ENCODE assay signal across 10 cellular contexts in genomic region chr15:45129651-45130129, GRCh38. TPM values are rescaled to one million over a fixed set of nuclear protein-coding genes. Genes with fewer than 3 reads are reported as not detected.
DNase-seq lines count a peak whose midpoint lies in the region; ATAC-seq and TF ChIP-seq lines count a peak whose summit lies in the region.
"Had no signal": no experiment of that assay in that cellular context is flagged by ENCODE, and none has a peak within 500 bp of the region (broad histone marks: within the 10 kb centered on the region; RNA-seq: fewer than 3 reads in every experiment).

Gene DUOX1, plus strand, starts transcription at chr15:45129994. Its CDS starts 1,973 bp downstream, at chr15:45131967.
Gene DUOXA1, minus strand, starts transcription at chr15:45129879. Its CDS starts 6,865 bp downstream, at chr15:45123014.

- H3K36me3 Mint-ChIP-seq in T-helper 17 cell (ENCODE audit: low read depth) (peaks cover 17% of the 10 kb centered on the region), natural killer cell (no peaks in the 10 kb centered on the region)

- no peak for TF ChIP-seq CTCF in A673 (conservative IDR thresholded peaks at IDR 0.05; ENCODE audit: low read depth, low read length)
- TF ChIP-seq CTCF in natural killer cell (IDR thresholded peaks at IDR 0.05), result no peak
- TF ChIP-seq CTCF in GM20000 (IDR thresholded peaks at IDR 0.05; ENCODE audit: extremely low read depth, missing control alignments), result no peak

- no peaks in the 10 kb centered on the region for H3K9me3 Mint-ChIP-seq in natural killer cell

- ATAC-seq in T-helper 17 cell, result peak; percentile 70
- ATAC-seq in natural killer cell, result peak in 2 of 3 donors; percentile 53 to 70

- peaks cover 83% of the 10 kb centered on the region for H3K27me3 Mint-ChIP-seq in T-helper 17 cell
- H3K27me3 Mint-ChIP-seq in natural killer cell (ENCODE audit: low read depth in 2 of 2), result peaks cover 61 to 79% of the 10 kb centered on the region in 2 donors

- intact Hi-C loops in A673 (cut with micrococcal nuclease; ENCODE audit: unreplicated experiment) (no loop called here), natural killer cell (cut with micrococcal nuclease) (no loop called here)

- no peak for DNase-seq in A673 (ENCODE audit: low spot score)
- DNase-seq in T-helper 17 cell, result no peak
- DNase-seq in epithelial cell of prostate (ENCODE audit: low read depth, low spot score), result no peak
- no peak for DNase-seq in natural killer cell
- no peak for DNase-seq in DMS153 (lab: John Stamatoyannopoulos, UW)
- DNase-seq in NCI-H1930 (lab: John Stamatoyannopoulos, UW), result no peak
- no peak for DNase-seq in GM20000 (ENCODE audit: low spot score)
- no peak for DNase-seq in middle frontal gyrus (ENCODE audit: extremely low spot score, low spot score)
- DNase-seq: effector CD8-positive, alpha-beta T cell had no signal

- POLR2A ChIA-PET in A673 (lab: Charles Lee; ENCODE audit: low non-redundant PET), result no interaction called here

- no peaks in the 10 kb centered on the region for H3K27me3 ChIP-seq in A673 (replicated peaks; ENCODE audit: insufficient read depth, low read depth, low read length, poor library complexity)

- no peak within 1 kb of the TSS for H3K27ac ChIP-seq in A673 (ENCODE audit: low read depth, low read length, poor library complexity, severe bottlenecking)
- H3K27ac ChIP-seq in epithelial cell of prostate, result peak within 1 kb of the TSS; percentile 69
- H3K27ac ChIP-seq: SK-N-MC had no signal

- H3K4me3 ChIP-seq in A673 (ENCODE audit: low read depth, low read length, poor library complexity, severe bottlenecking), result peak within 1 kb of the TSS; percentile 26
- H3K4me3 ChIP-seq: SK-N-MC had no signal

- H3K4me1 ChIP-seq in A673 (ENCODE audit: insufficient read depth, low read length, poor library complexity, severe bottlenecking), result no peaks in the 10 kb centered on the region

- H3K9me3 ChIP-seq in A673 (ENCODE audit: low read depth, low read length, poor library complexity, severe bottlenecking), result no peaks in the 10 kb centered on the region
- no peaks in the 10 kb centered on the region for H3K9me3 ChIP-seq in T-helper 17 cell (ENCODE audit: control insufficient read depth, low read length, poor library complexity, severe bottlenecking)

- CTCF ChIA-PET in A673 (lab: Charles Lee), result interaction anchor here (0.7 to 2.7 kb wide), 2 partner anchors 12 to 466 kb away, joined by 3 to 7 read pairs; no protein-coding TSS in a partner anchor

- peaks cover 6% of the 10 kb centered on the region for H3K4me1 Mint-ChIP-seq in T-helper 17 cell
- H3K4me1 Mint-ChIP-seq in natural killer cell, result peaks cover 0 to 7% of the 10 kb centered on the region in 2 donors

- H3K36me3 ChIP-seq in A673 (ENCODE audit: insufficient read depth, low read length, poor library complexity, severe bottlenecking), result no peaks in the 10 kb centered on the region

- BruUV-seq in A673 (replicated peaks; lab: Mats Ljungman, UMichigan), result no TSS peak

- no peak within 1 kb of the TSS for H3K27ac Mint-ChIP-seq in T-helper 17 cell
- H3K27ac Mint-ChIP-seq in natural killer cell, result no peak within 1 kb of the TSS

- H3K4me3 Mint-ChIP-seq in T-helper 17 cell (peak within 1 kb of the TSS; percentile 60), natural killer cell (no peak within 1 kb of the TSS)

RNA-seq across cellular contexts. Expression of gene DUOX1, which starts in this region (rescaled TPM):
- 1.4 and 1.7 TPM in 2 replicates for total RNA-seq in A673 (2021)
- total RNA-seq in T-helper 17 cell, result under 1 TPM in 1 of 2 donors, not detected in 1; 0.42 TPM
- total RNA-seq in natural killer cell, result under 1 TPM in 1 of 3 donors, not detected in 2; 0.20 TPM

RNA-seq across cellular contexts. Expression of gene DUOXA1, which starts in this region (rescaled TPM):
- total RNA-seq in A673 (2021), result 0.95 and 1.1 TPM in 2 replicates
- under 1 TPM in 1 of 2 donors, not detected in 1; 0.57 TPM for total RNA-seq in T-helper 17 cell
- total RNA-seq in natural killer cell, result under 1 TPM in 2 of 3 donors, not detected in 1; 0.39 to 0.40 TPM

Comparison
In these comparisons a context has a peak if more than half of its experiments do, and no peak if none do; other contexts are left out.
1. Peak in ATAC-seq in T-helper 17 cell; RNA of the genes that start here not detected or under 1 TPM.
2. Peak in ATAC-seq in natural killer cell; RNA of the genes that start here not detected or under 1 TPM.